14 cellular contexts compared by ENCODE assay signal in genomic region chr4:20760053-20760452, GRCh38. TPM values are rescaled to one million over a fixed set of nuclear protein-coding genes. Genes with fewer than 3 reads are reported as not detected.
DNase-seq lines count a peak whose midpoint lies in the region; ATAC-seq and TF ChIP-seq lines count a peak whose summit lies in the region.
"Had no signal": no experiment of that assay in that cellular context is flagged by ENCODE, and none has a peak within 500 bp of the region (broad histone marks: within the 10 kb centered on the region; RNA-seq: fewer than 3 reads in every experiment).

No MANE protein-coding gene starts in this region.

- H3K9ac ChIP-seq in PC-3 (ENCODE audit: low read length) = no peak overlapping the region

- BruUV-seq in PC-3 (replicated peaks; lab: Mats Ljungman, UMichigan) = no TSS peak

- H3K4me3 Mint-ChIP-seq in HFFc6 (no peak overlapping the region), osteocyte (ENCODE audit: unreplicated experiment) (no peak overlapping the region)
- H3K4me3 Mint-ChIP-seq in activated naive CD4-positive, alpha-beta T cell treated with anti-CD3 and anti-CD28 coated beads for 36 hours = no peak overlapping the region
- H3K4me3 Mint-ChIP-seq: activated CD8-positive, alpha-beta T cell treated with anti-CD3 and anti-CD28 coated beads for 36 hours had no signal

- H3K9me3 Mint-ChIP-seq in HFFc6 (no peaks in the 10 kb centered on the region), osteocyte (ENCODE audit: unreplicated experiment) (no peaks in the 10 kb centered on the region)
- H3K9me3 Mint-ChIP-seq in activated naive CD4-positive, alpha-beta T cell treated with anti-CD3 and anti-CD28 coated beads for 36 hours = no peaks in the 10 kb centered on the region
- H3K9me3 Mint-ChIP-seq: activated CD8-positive, alpha-beta T cell treated with anti-CD3 and anti-CD28 coated beads for 36 hours had no signal

- H3K4me1 ChIP-seq in PC-3 (ENCODE audit: insufficient read depth, low read length) = no peaks in the 10 kb centered on the region
- H3K4me1 ChIP-seq: transverse colon had no signal

- H3K9me2 ChIP-seq in PC-3 (replicated peaks; ENCODE audit: low read length) = no peaks in the 10 kb centered on the region

- H3K27me3 Mint-ChIP-seq in HFFc6 (ENCODE audit: insufficient read depth) (no peaks in the 10 kb centered on the region), osteocyte (ENCODE audit: unreplicated experiment) (no peaks in the 10 kb centered on the region)
- H3K27me3 Mint-ChIP-seq in activated naive CD4-positive, alpha-beta T cell treated with anti-CD3 and anti-CD28 coated beads for 36 hours (ENCODE audit: low read depth) = no peaks in the 10 kb centered on the region
- H3K27me3 Mint-ChIP-seq: activated CD8-positive, alpha-beta T cell treated with anti-CD3 and anti-CD28 coated beads for 36 hours had no signal

- no peaks in the 10 kb centered on the region for H3K9me3 ChIP-seq in PC-3 (ENCODE audit: low read length)
- H3K9me3 ChIP-seq: transverse colon had no signal

- H3K36me3 Mint-ChIP-seq in HFFc6 (ENCODE audit: low read depth) (no peaks in the 10 kb centered on the region), osteocyte (ENCODE audit: unreplicated experiment) (no peaks in the 10 kb centered on the region)
- H3K36me3 Mint-ChIP-seq in activated naive CD4-positive, alpha-beta T cell treated with anti-CD3 and anti-CD28 coated beads for 36 hours (ENCODE audit: low read depth) = no peaks in the 10 kb centered on the region

- no peaks in the 10 kb centered on the region for H3K79me2 ChIP-seq in PC-3 (ENCODE audit: low read length)

- no peak overlapping the region for H3K4me3 ChIP-seq in PC-3 (ENCODE audit: low read length)
- H3K4me3 ChIP-seq: transverse colon had no signal

- H3K36me3 ChIP-seq in PC-3 (ENCODE audit: low read depth, low read length) = no peaks in the 10 kb centered on the region
- H3K36me3 ChIP-seq: transverse colon had no signal

- TF ChIP-seq CTCF in HFFc6 (IDR thresholded peaks at IDR 0.05) (peak; percentile 11; the same call in 1 of the 2 replicates), PC-3 (conservative IDR thresholded peaks at IDR 0.05; ENCODE audit: low read depth, low read length) (peak; percentile 52), osteocyte (IDR thresholded peaks at IDR 0.05) (no peak)

- DNase-seq in GM04504 (ENCODE audit: low read depth) = peak; percentile 1
- DNase-seq in HFFc6 = no peak
- DNase-seq in PC-3 = peak; percentile 36
- peak; percentile 26 for DNase-seq in iPS-NIHi7 (ENCODE audit: extremely low spot score)
- DNase-seq in ecto neural progenitor cell (ENCODE audit: low spot score) = no peak
- no peak for DNase-seq in activated naive CD4-positive, alpha-beta T cell treated with anti-CD3 and anti-CD28 coated beads for 36 hours
- DNase-seq in osteocyte (ENCODE audit: extremely low spot score, unreplicated experiment) = no peak
- DNase-seq in left cardiac atrium = no peak
- DNase-seq: activated CD8-positive, alpha-beta T cell treated with anti-CD3 and anti-CD28 coated beads for 36 hours; activated gamma-delta T cell treated with Interleukin-2 at 50 U/mL for 16 hours; caudate nucleus; midbrain; NCI-H2171; transverse colon had no signal

- intact Hi-C loops in PC-3 (cut with micrococcal nuclease) = no loop called here
- intact Hi-C loops in activated naive CD4-positive, alpha-beta T cell treated with anti-CD3 and anti-CD28 coated beads for 36 hours (cut with micrococcal nuclease) = no loop called here
- intact Hi-C loops in left cardiac atrium (cut with DNase I) = no loop called here

- POLR2A ChIA-PET in PC-3 (lab: Charles Lee; ENCODE audit: unreplicated experiment) = no interaction called here

- H3K4me2 ChIP-seq in PC-3 (ENCODE audit: low read length) = no peak overlapping the region

- CTCF ChIA-PET in PC-3 (lab: Charles Lee) = interaction anchor here (0.5 kb wide), 1 partner anchor 1741 kb away, joined by 3 read pairs; no protein-coding TSS in a partner anchor
- CTCF ChIA-PET in activated naive CD4-positive, alpha-beta T cell treated with anti-CD3 and anti-CD28 coated beads for 36 hours (lab: Charles Lee) = no interaction called here

- peaks cover 5% of the 10 kb centered on the region; the same call in 1 of the 2 replicates for H3K4me1 Mint-ChIP-seq in HFFc6 (ENCODE audit: low read depth)
- H3K4me1 Mint-ChIP-seq in activated naive CD4-positive, alpha-beta T cell treated with anti-CD3 and anti-CD28 coated beads for 36 hours (ENCODE audit: low read depth) = no peaks in the 10 kb centered on the region
- H3K4me1 Mint-ChIP-seq in osteocyte (ENCODE audit: unreplicated experiment) = no peaks in the 10 kb centered on the region

- H3K27me3 ChIP-seq in PC-3 (ENCODE audit: low read length) = no peaks in the 10 kb centered on the region
- H3K27me3 ChIP-seq: transverse colon had no signal

- no peak overlapping the region for H3K27ac Mint-ChIP-seq in HFFc6
- no peak overlapping the region for H3K27ac Mint-ChIP-seq in activated naive CD4-positive, alpha-beta T cell treated with anti-CD3 and anti-CD28 coated beads for 36 hours
- no peak overlapping the region for H3K27ac Mint-ChIP-seq in osteocyte (ENCODE audit: unreplicated experiment)
- H3K27ac Mint-ChIP-seq: activated CD8-positive, alpha-beta T cell treated with anti-CD3 and anti-CD28 coated beads for 36 hours had no signal

- no peak overlapping the region for H2AFZ ChIP-seq in PC-3 (ENCODE audit: low read length)

- no peaks in the 10 kb centered on the region for H3F3A ChIP-seq in PC-3 (ENCODE audit: low read length, unreplicated experiment)

- H3K27ac ChIP-seq in PC-3 (ENCODE audit: low read length) = no peak overlapping the region
- H3K27ac ChIP-seq: transverse colon had no signal

- H4K20me1 ChIP-seq in PC-3 (ENCODE audit: low read length) = no peaks in the 10 kb centered on the region

- ATAC-seq in PC-3 (peak; percentile 80), left cardiac atrium (no peak)
- ATAC-seq: activated CD8-positive, alpha-beta T cell treated with anti-CD3 and anti-CD28 coated beads for 36 hours had no signal

RNA-seq across cellular contexts. Expression of gene PACRGL, which starts 59.8 kb away (rescaled TPM):
- total RNA-seq in HFFc6 (2021; fragmentation: NEBNext Ultra II Directional; extraction: Animal tissue kit (Norgen Biotek cat#: 25700)) = 10 to 100 TPM in 5 of 6 experiments, 1 to 10 TPM in 1; 9.6 to 12.6 (median 10.5) TPM
- total RNA-seq in PC-3 (2014; rRNA removed) (20.0 and 25.9 TPM in 2 replicates), osteocyte (16.7 and 19.0 TPM in 2 replicates), left cardiac atrium (10 to 100 TPM; 10.0 to 11.4 TPM)
- 10 to 100 TPM; 13.0 to 13.1 TPM for total RNA-seq in activated naive CD4-positive, alpha-beta T cell treated with anti-CD3 and anti-CD28 coated beads for 36 hours

Comparison
In these comparisons a context has a peak if more than half of its experiments do, and no peak if none do; other contexts are left out.
1. DNase-seq: peak in GM04504 (single experiment), PC-3 (single experiment) and iPS-NIHi7 (single experiment); none in HFFc6 (single experiment), ecto neural progenitor cell (single experiment), activated naive CD4-positive, alpha-beta T cell treated with anti-CD3 and anti-CD28 coated beads for 36 hours (single experiment), osteocyte (single experiment) and left cardiac atrium (single experiment).